Comparison of ENCODE assay signal across 29 cellular contexts in the genomic region with DNA sequence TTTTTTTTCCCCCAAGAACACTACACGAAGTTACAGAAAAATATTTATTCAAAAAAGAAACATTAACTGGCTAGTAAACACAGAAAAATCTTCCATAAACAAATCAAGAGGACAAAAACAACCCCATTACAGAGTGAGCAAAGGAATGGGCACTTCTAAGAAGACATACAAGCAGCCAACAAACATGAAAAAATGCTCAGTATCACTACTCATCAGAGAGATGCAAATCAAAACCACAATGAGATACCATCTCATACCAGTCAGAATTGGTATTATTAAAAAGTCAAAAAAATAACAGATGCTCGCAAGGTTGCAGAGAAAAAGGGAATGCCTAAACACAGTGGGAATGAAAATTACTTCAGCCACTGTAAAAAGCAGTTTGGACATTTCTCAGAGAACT.
DNase-seq lines count a peak whose midpoint lies in the region; ATAC-seq and TF ChIP-seq lines count a peak whose summit lies in the region.
"Had no signal": no experiment of that assay in that cellular context is flagged by ENCODE, and none has a peak within 500 bp of the region (broad histone marks: within the 10 kb centered on the region; RNA-seq: fewer than 3 reads in every experiment).

No MANE protein-coding gene starts in this region.

- H3F3A ChIP-seq in GM23248 (ENCODE audit: insufficient read depth) (peaks cover 15% of the 10 kb centered on the region), smooth muscle cell (ENCODE audit: low read depth) (no peaks in the 10 kb centered on the region)

- H3K4me1 ChIP-seq in GM23248 (ENCODE audit: insufficient read depth) (peaks cover 6% of the 10 kb centered on the region; the same call in 1 of the 2 replicates), smooth muscle cell (ENCODE audit: low read depth) (no peaks in the 10 kb centered on the region)
- H3K4me1 ChIP-seq: esophagus squamous epithelium, parathyroid adenoma, Peyer's patch, vagina had no signal

- H3K79me2 ChIP-seq in GM23248 (ENCODE audit: insufficient read depth) (peaks cover 11% of the 10 kb centered on the region; the same call in 1 of the 2 replicates), smooth muscle cell (ENCODE audit: low read depth) (no peaks in the 10 kb centered on the region)
- H3K79me2 ChIP-seq: parathyroid adenoma had no signal

- H2AFZ ChIP-seq in GM23248 (no peak overlapping the region), smooth muscle cell (ENCODE audit: low read depth) (no peak overlapping the region)
- H2AFZ ChIP-seq: parathyroid adenoma had no signal

- H3K4me2 ChIP-seq in GM23248 (ENCODE audit: unreplicated experiment) (no peak overlapping the region), smooth muscle cell (no peak overlapping the region)

- H3K27me3 ChIP-seq in GM23248 (replicated peaks; ENCODE audit: insufficient read depth) (no peaks in the 10 kb centered on the region), smooth muscle cell (ENCODE audit: low read depth) (no peaks in the 10 kb centered on the region)
- H3K27me3 ChIP-seq: esophagus squamous epithelium, Peyer's patch, vagina had no signal

- no peak for ATAC-seq in GM21390 (IDR thresholded peaks at IDR 0.05; ENCODE audit: unreplicated experiment)
- ATAC-seq: effector memory CD8-positive, alpha-beta T cell; left lobe of liver; sciatic nerve; stimulated activated effector memory CD8-positive, alpha-beta T cell treated with anti-CD3 and anti-CD28 coated beads, Interleukin-12 subunit alpha, Interleukin-12 subunit beta, amount 100 ng/mL, for 72 hours had no signal

- H4K20me1 ChIP-seq in GM23248 (ENCODE audit: insufficient read depth) (no peaks in the 10 kb centered on the region), smooth muscle cell (ENCODE audit: low read depth) (no peaks in the 10 kb centered on the region)

- H3K36me3 ChIP-seq in GM23248 (ENCODE audit: low read depth) (no peaks in the 10 kb centered on the region), smooth muscle cell (ENCODE audit: low read depth) (no peaks in the 10 kb centered on the region)
- H3K36me3 ChIP-seq: Peyer's patch, vagina had no signal

- no peak overlapping the region for H3K9ac ChIP-seq in GM23248
- H3K9ac ChIP-seq in smooth muscle cell (ENCODE audit: low read depth): no peak overlapping the region
- H3K9ac ChIP-seq: parathyroid adenoma had no signal

- no peaks in the 10 kb centered on the region for H3K9me2 ChIP-seq in GM23248 (ENCODE audit: insufficient read depth)

- WGBS in GM23248 (ENCODE audit: low coverage in 1 of 2, low lambda C conversion rate in 2 of 2, missing lambda C conversion rate in 2 of 2), 2 experiments: 70 to 72% methylated on average over 2 of the region's 2 CpGs
- WGBS in smooth muscle cell (ENCODE audit: low lambda C conversion rate): 73% methylated on average over 2 of the region's 2 CpGs

- H3K4me3 ChIP-seq in GM23248 (no peak overlapping the region), fibroblast of villous mesenchyme (ENCODE audit: low read depth, low read length) (no peak overlapping the region), smooth muscle cell (no peak overlapping the region)
- H3K4me3 ChIP-seq: esophagus squamous epithelium, Peyer's patch, SK-N-MC, vagina had no signal

- in situ Hi-C loops in GM23248 (cut with MboI): no loop called here

- TF ChIP-seq CTCF in fibroblast of villous mesenchyme (IDR thresholded peaks at IDR 0.05; ENCODE audit: insufficient read depth, low read depth, low read length) (no peak), smooth muscle cell (IDR thresholded peaks at IDR 0.05; ENCODE audit: borderline replicate concordance, insufficient read depth, poor library complexity, severe bottlenecking) (no peak)

- H3K27ac ChIP-seq in GM23248 (no peak overlapping the region), smooth muscle cell (ENCODE audit: low read depth) (no peak overlapping the region)
- H3K27ac ChIP-seq: esophagus squamous epithelium, parathyroid adenoma, Peyer's patch, SK-N-MC, vagina had no signal

- DNase-seq in ELR (ENCODE audit: low read depth): peak; percentile 58
- DNase-seq in GM23248: peak; percentile 25
- DNase-seq in RPMI7951 (ENCODE audit: low read depth): peak; percentile 20
- peak; percentile 66 for DNase-seq in fibroblast of villous mesenchyme (ENCODE audit: low read depth)
- no peak for DNase-seq in smooth muscle cell (lab: John Stamatoyannopoulos, UW; ENCODE audit: unreplicated experiment)
- DNase-seq in GF-D8 (lab: John Stamatoyannopoulos, UW): no peak
- no peak for DNase-seq in CD1c-positive myeloid dendritic cell (ENCODE audit: extremely low spot score)
- DNase-seq: activated naive CD4-positive, alpha-beta T cell treated with Interleukin-2 at 50 U/mL for 16 hours; activated T-cell treated with anti-CD3 and anti-CD28 coated beads, Interleukin-2, amount 50 U/mL, for 24 hours; aorta; CD4-positive, alpha-beta T cell; DMS 273 treated with DMSO at 0.1 percent for 48 hours; effector memory CD8-positive, alpha-beta T cell; esophagus squamous epithelium; GDM1; head of caudate nucleus; KBM-7; NCI-H1048; NCI-H1930; NCI-H345; NK-92 treated with Interleukin-12 subunit alpha and Interleukin-12 subunit beta, amount 100 ng/mL, for 24 hours; Peyer's patch had no signal

- H3K9me3 ChIP-seq in GM23248 (ENCODE audit: low read depth): no peaks in the 10 kb centered on the region
- no peaks in the 10 kb centered on the region for H3K9me3 ChIP-seq in smooth muscle cell (replicated peaks; ENCODE audit: low read depth)
- H3K9me3 ChIP-seq: esophagus squamous epithelium, Peyer's patch, vagina had no signal

Comparison
In these comparisons a context has a peak if more than half of its experiments do, and no peak if none do; other contexts are left out.
1. DNase-seq: peak in ELR (single experiment), GM23248 (single experiment), RPMI7951 (single experiment) and fibroblast of villous mesenchyme (single experiment); none in smooth muscle cell (single experiment), GF-D8 (single experiment) and CD1c-positive myeloid dendritic cell (single experiment).